In the genomic region with DNA sequence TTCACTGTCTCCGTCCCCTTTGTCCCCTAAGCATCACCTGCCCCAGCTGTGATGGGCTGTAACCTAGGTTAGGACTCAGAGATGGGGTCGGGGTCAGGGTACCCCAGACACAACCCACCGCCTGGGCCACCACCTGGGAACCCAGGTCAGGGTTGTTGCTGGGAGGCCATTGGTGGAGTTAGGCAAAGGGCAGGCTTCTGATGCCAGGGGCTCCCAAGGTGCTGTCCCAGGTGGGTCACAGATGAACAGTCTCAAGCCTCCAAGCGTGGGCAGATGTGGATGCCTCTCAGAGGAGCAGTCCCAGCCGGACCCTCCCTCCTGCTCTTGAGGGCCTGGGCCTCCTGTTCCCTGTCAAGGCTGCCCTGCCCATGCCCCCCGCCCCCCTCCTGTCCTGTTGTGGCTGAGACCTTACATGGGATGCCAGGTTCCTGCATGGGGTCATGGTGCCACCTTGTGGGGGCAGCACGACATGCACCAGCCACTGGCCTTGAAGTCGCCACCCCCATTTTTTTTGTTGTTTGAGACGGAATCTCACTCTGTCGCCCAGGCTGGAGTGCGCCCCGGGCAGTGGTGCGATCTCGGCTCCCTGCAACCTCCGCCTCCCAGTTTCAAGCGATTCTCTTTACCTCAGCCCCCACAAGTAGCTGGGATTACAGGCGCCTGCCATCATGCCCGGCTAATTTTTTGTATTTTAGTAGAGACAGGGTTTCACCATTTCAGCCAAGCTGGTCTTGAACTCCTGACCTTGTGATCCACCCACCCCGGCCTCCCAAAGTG, we compare ENCODE assay signal across 9 cellular contexts. TPM values are rescaled to one million over a fixed set of nuclear protein-coding genes. Genes with fewer than 3 reads are reported as not detected.
DNase-seq lines count a peak whose midpoint lies in the region; ATAC-seq, FAIRE-seq and TF ChIP-seq lines count a peak whose summit lies in the region.
"Had no signal": no experiment of that assay in that cellular context is flagged by ENCODE, and none has a peak within 500 bp of the region (broad histone marks: within the 10 kb centered on the region; RNA-seq: fewer than 3 reads in every experiment).

No MANE protein-coding gene starts in this region.

- POLR2A ChIA-PET in AG04449 (lab: Yijun Ruan, JAX) = interaction anchor here (0.6 to 1.4 kb wide), 2 partner anchors 44 to 58 kb away, joined by 3 to 4 read pairs; no protein-coding TSS in a partner anchor

- H3K4me3 ChIP-seq in AG04449 (ENCODE audit: low read depth, low read length) (no peak overlapping the region), gastroesophageal sphincter (no peak overlapping the region)

- CTCF ChIA-PET in AG04449 (lab: Yijun Ruan, JAX) = interaction anchor here (1.0 to 4.8 kb wide), 5 partner anchors 12 to 211 kb away, joined by 3 to 25 read pairs (median 6); partner anchors contain the start of gene GATD1

- TF ChIP-seq CTCF in AG04449 (IDR thresholded peaks at IDR 0.05; ENCODE audit: insufficient read depth, low read length, missing control alignments) = peak; percentile 68
- peak in 3 of 4 experiments; percentile 52 to 73 (median 62) for TF ChIP-seq CTCF in gastroesophageal sphincter (IDR thresholded peaks at IDR 0.05)

- H3K27me3 ChIP-seq in gastroesophageal sphincter = no peaks in the 10 kb centered on the region

- peak; percentile 34 for ATAC-seq in gastroesophageal sphincter
- ATAC-seq in GM18858 (IDR thresholded peaks at IDR 0.05; ENCODE audit: unreplicated experiment) = no peak
- ATAC-seq in GM21528 (IDR thresholded peaks at IDR 0.05; ENCODE audit: low FRiP score, unreplicated experiment) = no peak

- peaks cover 0 to 98% of the 10 kb centered on the region in 2 donors for H3K36me3 ChIP-seq in gastroesophageal sphincter

- intact Hi-C loops in posterior cingulate gyrus (cut with DNase I) = loop anchor here (10.0 kb wide), 1 partner anchor 100 kb away; no protein-coding TSS in a partner anchor

- H3K4me1 ChIP-seq in gastroesophageal sphincter = no peaks in the 10 kb centered on the region

- H3K9me3 ChIP-seq in gastroesophageal sphincter = no peaks in the 10 kb centered on the region

- DNase-seq in AG04449 (ENCODE audit: low read depth, low spot score) (no peak), GM19239 (ENCODE audit: insufficient read length, low spot score) (peak; percentile 85), RCC 7860 (ENCODE audit: low spot score) (peak; percentile 31), posterior cingulate gyrus (peak in 6 of 10 donors; percentile 56 to 95 (median 70))
- DNase-seq in activated T-helper 9 cell treated with anti-CD3 and anti-CD28 coated beads, Interleukin-2, amount 50 U/mL, for 16 hours (ENCODE audit: low read depth) = peak; percentile 42

- WGBS in gastroesophageal sphincter (ENCODE audit: low coverage in 1 of 2), 2 donors = 61 to 87% methylated on average over 9 to 13 of the region's 19 CpGs

- TF ChIP-seq EP300 in gastroesophageal sphincter (IDR thresholded peaks at IDR 0.05) = no peak

- H3K27ac ChIP-seq in gastroesophageal sphincter = peak overlapping the region in 1 of 4 donors; percentile 27

- FAIRE-seq in GM19239 (lab: Jason Lieb, UNC) (no peak), RCC 7860 (lab: Jason Lieb, UNC) (no peak)

- no peak for TF ChIP-seq POLR2A in gastroesophageal sphincter (IDR thresholded peaks at IDR 0.05)

RNA-seq across cellular contexts. Expression of gene GATD1, which starts 12.1 kb away (rescaled TPM):
- 10 to 100 TPM; 28.9 to 33.8 (median 31.2) TPM for total RNA-seq in gastroesophageal sphincter

RNA-seq across cellular contexts. Expression of gene TALDO1, which starts 17.9 kb away (rescaled TPM):
- 100 to 1,000 TPM; 161 to 201 (median 185) TPM for total RNA-seq in gastroesophageal sphincter

RNA-seq across cellular contexts. Expression of gene CEND1, which starts 24.7 kb away (rescaled TPM):
- 1 to 10 TPM in 1 of 4 donors, under 1 TPM in 3; 0.17 to 2.9 (median 0.58) TPM for total RNA-seq in gastroesophageal sphincter
- total RNA-seq: lower leg skin had no signal

RNA-seq across cellular contexts. Expression of gene SLC25A22, which starts 32.9 kb away (rescaled TPM):
- total RNA-seq in gastroesophageal sphincter = 10 to 100 TPM in 1 of 4 donors, 1 to 10 TPM in 3; 5.2 to 14.5 (median 6.9) TPM

RNA-seq across cellular contexts. Expression of gene PIDD1, which starts 39.8 kb away (rescaled TPM):
- total RNA-seq in gastroesophageal sphincter = 10 to 100 TPM in 2 of 4 donors, 1 to 10 TPM in 2; 1.6 to 23.7 (median 9.0) TPM
